ENCODE assay signal across 15 cellular contexts in the genomic region with DNA sequence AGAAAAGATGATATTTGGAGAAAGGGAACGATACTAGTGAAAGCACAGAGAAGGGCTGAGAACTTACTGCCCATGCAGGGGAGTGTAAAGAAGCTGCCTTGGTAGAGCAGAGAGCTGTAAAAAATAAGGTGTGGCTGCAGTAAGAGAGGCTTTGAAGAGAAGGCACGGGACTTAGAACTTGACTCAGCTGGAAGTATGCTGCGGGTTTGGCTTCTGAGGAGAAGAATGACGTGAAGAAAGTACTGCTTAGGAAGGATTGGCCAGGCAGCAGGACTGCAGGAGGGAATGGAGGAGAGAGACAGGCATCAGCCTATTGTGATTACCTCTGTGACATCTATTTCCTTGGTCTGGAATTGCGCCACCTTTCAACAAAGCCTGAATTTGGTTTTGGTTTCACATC. TPM values are rescaled to one million over a fixed set of nuclear protein-coding genes. Genes with fewer than 3 reads are reported as not detected.
A peak's percentile ranks its signal among the peaks of the same experiment; 100 is the strongest.
DNase-seq lines count a peak whose midpoint lies in the region; ATAC-seq and TF ChIP-seq lines count a peak whose summit lies in the region.
"Had no signal": no experiment of that assay in that cellular context is flagged by ENCODE, and none has a peak within 500 bp of the region (broad histone marks: within the 10 kb centered on the region; RNA-seq: fewer than 3 reads in every experiment).

No MANE protein-coding gene starts in this region.

- CTCF ChIA-PET in MCF 10A (lab: Yijun Ruan, JAX): interaction anchor here (0.6 to 1.2 kb wide), 2 partner anchors 27 to 915 kb away, joined by 3 to 4 read pairs; no protein-coding TSS in a partner anchor

- no peaks in the 10 kb centered on the region for H3K36me3 ChIP-seq in breast epithelium
- no peaks in the 10 kb centered on the region for H3K36me3 ChIP-seq in uterus

- ATAC-seq in HG02571 (IDR thresholded peaks at IDR 0.05; ENCODE audit: unreplicated experiment) (no peak), HG02759 (IDR thresholded peaks at IDR 0.05; ENCODE audit: unreplicated experiment) (no peak)
- ATAC-seq: HCT116 had no signal

- H3K4me3 ChIP-seq in breast epithelium (no peak overlapping the region), uterus (no peak overlapping the region)

- H3K36me3 Mint-ChIP-seq in MCF 10A (ENCODE audit: insufficient read depth, unreplicated experiment): peaks cover 7% of the 10 kb centered on the region

- intact Hi-C loops in MCF 10A (cut with micrococcal nuclease) (no loop called here), breast epithelium (cut with DNase I; ENCODE audit: low total_unique reads) (no loop called here), uterus (cut with DNase I; ENCODE audit: low total_unique reads) (no loop called here)

- peak; percentile 75 for DNase-seq in MCF 10A (ENCODE audit: unreplicated experiment)
- no peak for DNase-seq in breast epithelium (ENCODE audit: low spot score in 2 of 2)
- peak; percentile 87 for DNase-seq in amniotic epithelial cell (ENCODE audit: low read depth)
- DNase-seq in iPS-NIHi11 (ENCODE audit: low spot score): peak; percentile 17
- DNase-seq in kidney tubule cell (ENCODE audit: low spot score): no peak
- DNase-seq in uterus: no peak
- DNase-seq: ACHN, GF-D8, NCI-H1105, NCI-H82 had no signal

- POLR2A ChIA-PET in MCF 10A (lab: Yijun Ruan, JAX): interaction anchor here (0.5 to 2.9 kb wide), 13 partner anchors 10 to 465 kb away, joined by 3 to 28 read pairs (median 4); partner anchors contain the start of genes PRRG4 and QSER1

- no peaks in the 10 kb centered on the region for H3K4me1 ChIP-seq in breast epithelium
- H3K4me1 ChIP-seq in uterus: no peaks in the 10 kb centered on the region

- peak overlapping the region; percentile 57 for H3K4me3 Mint-ChIP-seq in MCF 10A (ENCODE audit: unreplicated experiment)

- TF ChIP-seq POLR2A in breast epithelium (IDR thresholded peaks at IDR 0.05) (no peak), uterus (IDR thresholded peaks at IDR 0.05) (no peak)

- BruUV-seq in MCF 10A (replicated peaks; lab: Mats Ljungman, UMichigan): no TSS peak

- no peak for TF ChIP-seq CTCF in MCF 10A (IDR thresholded peaks at IDR 0.05; ENCODE audit: unreplicated experiment)
- TF ChIP-seq CTCF in breast epithelium (IDR thresholded peaks at IDR 0.05): no peak
- no peak for TF ChIP-seq CTCF in uterus (IDR thresholded peaks at IDR 0.05)

- H3K27ac ChIP-seq in breast epithelium: no peak overlapping the region
- H3K27ac ChIP-seq in uterus: no peak overlapping the region

- H3K27me3 Mint-ChIP-seq in MCF 10A (ENCODE audit: insufficient read depth, unreplicated experiment): no peaks in the 10 kb centered on the region

- H3K27me3 ChIP-seq in breast epithelium (no peaks in the 10 kb centered on the region), uterus (no peaks in the 10 kb centered on the region)

- no peaks in the 10 kb centered on the region for H3K9me3 Mint-ChIP-seq in MCF 10A (ENCODE audit: unreplicated experiment)

- H3K27ac Mint-ChIP-seq in MCF 10A (ENCODE audit: low read depth, unreplicated experiment): peak overlapping the region; percentile 82

- H3K9me3 ChIP-seq in breast epithelium (no peaks in the 10 kb centered on the region), uterus (no peaks in the 10 kb centered on the region)

- peaks cover 13% of the 10 kb centered on the region for H3K4me1 Mint-ChIP-seq in MCF 10A (ENCODE audit: insufficient read depth, unreplicated experiment)

RNA-seq across cellular contexts. Expression of gene PRRG4, which starts 22.4 kb away (rescaled TPM):
- 1.1 and 1.2 TPM in 2 replicates for total RNA-seq in MCF 10A (2022)
- total RNA-seq in breast epithelium: 10 to 100 TPM in 1 of 3 donors, 1 to 10 TPM in 2; 2.2 to 25.5 (median 9.5) TPM
- 1 to 10 TPM in 2 of 4 donors, under 1 TPM in 2; 0.29 to 2.3 (median 1.4) TPM for total RNA-seq in uterus

RNA-seq across cellular contexts. Expression of gene QSER1, which starts 40.5 kb away (rescaled TPM):
- total RNA-seq in MCF 10A (2022) (34.0 and 39.3 TPM in 2 replicates), breast epithelium (10 to 100 TPM; 34.4 to 55.3 (median 40.6) TPM), uterus (10 to 100 TPM; 17.2 to 79.4 (median 43.8) TPM)

RNA-seq across cellular contexts. Expression of gene CCDC73, which starts 57.7 kb away (rescaled TPM):
- 0.09 and 0.17 TPM in 2 replicates for total RNA-seq in MCF 10A (2022)
- under 1 TPM in 2 of 3 donors, not detected in 1; 0.15 to 0.33 TPM for total RNA-seq in breast epithelium
- under 1 TPM in 1 of 4 donors, not detected in 3; 0.55 TPM for total RNA-seq in uterus
- total RNA-seq: epithelial cell of proximal tubule, lung microvascular endothelial cell had no signal

Comparison
In these comparisons a context has a peak if more than half of its experiments do, and no peak if none do; other contexts are left out.
1. DNase-seq: peak in MCF 10A (single experiment), amniotic epithelial cell (single experiment) and iPS-NIHi11 (single experiment); none in breast epithelium (0 of 2), kidney tubule cell (single experiment) and uterus (0 of 2).